27 cellular contexts compared by ENCODE assay signal in genomic region chr7:15998617-15999016, GRCh38.
"Had no signal": no experiment of that assay in that cellular context is flagged by ENCODE, and none has a peak within 500 bp of the region (broad histone marks: within the 10 kb centered on the region; RNA-seq: fewer than 3 reads in every experiment).

No MANE protein-coding gene starts in this region.

- H3K27ac ChIP-seq: cardiac muscle cell, gastrocnemius medialis, hepatocyte, left ventricle myocardium inferior, sigmoid colon, uterus had no signal

- H3K36me3 ChIP-seq: cardiac muscle cell, gastrocnemius medialis, left ventricle myocardium inferior, sigmoid colon, uterus had no signal

- ATAC-seq: activated T-cell treated with anti-CD3 and anti-CD28 coated beads, Interleukin-2, amount 50 U/mL, for 72 hours; gastrocnemius medialis; mucosa of descending colon; natural killer cell treated with Interleukin-12 subunit alpha and Interleukin-12 subunit beta and Interleukin-15 and Interleukin-18, amount 100 ng/mL, for 72 hours; stimulated activated memory B cell treated with anti-CD40 and anti-IgM and Interleukin-4, amounts not matched to agents 10 μg/mL and 1 μg/mL and 100 μg/mL, for 72 hours; stimulated activated naive CD8-positive, alpha-beta T cell treated with anti-CD3 and anti-CD28 coated beads, Interleukin-15, amount 100 ng/mL, for 72 hours; T-helper 17 cell had no signal

- H3K9me3 ChIP-seq: gastrocnemius medialis, mucosa of descending colon, sigmoid colon, uterus had no signal

- H3K4me1 ChIP-seq: gastrocnemius medialis, left ventricle myocardium inferior, sigmoid colon, uterus had no signal

- H3K4me3 ChIP-seq: cardiac muscle cell, gastrocnemius medialis, hepatocyte, left ventricle myocardium inferior, lung, mucosa of descending colon, sigmoid colon, uterus had no signal

- H3K27me3 ChIP-seq: cardiac muscle cell, gastrocnemius medialis, hepatocyte, sigmoid colon, uterus had no signal

- DNase-seq: activated B cell treated with CpG ODN at 0.5 μM for 24 hours; activated naive CD4-positive, alpha-beta T cell treated with Interleukin-2 at 50 U/mL for 16 hours; activated T-cell treated with anti-CD3 and anti-CD28 coated beads for 4 hours; activated T-cell treated with anti-CD3 and anti-CD28 coated beads, Interleukin-2, amount 50 U/mL, for 72 hours; anterior cingulate cortex; cortex of kidney; endodermal cell; gastrocnemius medialis; islet precursor cell; left ventricle myocardium inferior; mucosa of descending colon; posterior cingulate gyrus; sigmoid colon; small intestine; stimulated activated CD4-positive, alpha-beta T cell treated with anti-CD3 and anti-CD28 coated beads, Interleukin-1b, Interleukin-23, amount 100 ng/mL, for 48 hours; stimulated activated CD4-positive, alpha-beta T cell treated with anti-CD3 and anti-CD28 coated beads, Interleukin-4, amount 100 ng/mL, for 4 hours; stimulated activated CD8-positive, alpha-beta memory T cell treated with anti-CD3 and anti-CD28 coated beads, Interleukin-4, amount 100 ng/mL, for 48 hours; stimulated activated naive CD8-positive, alpha-beta T cell treated with anti-CD3 and anti-CD28 coated beads, Interleukin-15, amount 100 ng/mL, for 72 hours; substantia nigra; T-helper 17 cell; T1000; uterus had no signal
